1 cellular context compared by ENCODE assay signal in genomic region chr3:180048840-180049239, GRCh38.
TF ChIP-seq lines count a peak whose summit lies in the region.

No MANE protein-coding gene starts in this region.

TF ChIP-seq in GM23338, 12 proteins besides CTCF, POLR2A, EP300 and RAD21 (continued from another document):
- no peak for TF ChIP-seq REST (IDR thresholded peaks at IDR 0.05; ENCODE audit: unreplicated experiment)
- no peak for TF ChIP-seq EZH2phosphoT487 (IDR thresholded peaks at IDR 0.05; ENCODE audit: unreplicated experiment)
- TF ChIP-seq, protein P1, sequence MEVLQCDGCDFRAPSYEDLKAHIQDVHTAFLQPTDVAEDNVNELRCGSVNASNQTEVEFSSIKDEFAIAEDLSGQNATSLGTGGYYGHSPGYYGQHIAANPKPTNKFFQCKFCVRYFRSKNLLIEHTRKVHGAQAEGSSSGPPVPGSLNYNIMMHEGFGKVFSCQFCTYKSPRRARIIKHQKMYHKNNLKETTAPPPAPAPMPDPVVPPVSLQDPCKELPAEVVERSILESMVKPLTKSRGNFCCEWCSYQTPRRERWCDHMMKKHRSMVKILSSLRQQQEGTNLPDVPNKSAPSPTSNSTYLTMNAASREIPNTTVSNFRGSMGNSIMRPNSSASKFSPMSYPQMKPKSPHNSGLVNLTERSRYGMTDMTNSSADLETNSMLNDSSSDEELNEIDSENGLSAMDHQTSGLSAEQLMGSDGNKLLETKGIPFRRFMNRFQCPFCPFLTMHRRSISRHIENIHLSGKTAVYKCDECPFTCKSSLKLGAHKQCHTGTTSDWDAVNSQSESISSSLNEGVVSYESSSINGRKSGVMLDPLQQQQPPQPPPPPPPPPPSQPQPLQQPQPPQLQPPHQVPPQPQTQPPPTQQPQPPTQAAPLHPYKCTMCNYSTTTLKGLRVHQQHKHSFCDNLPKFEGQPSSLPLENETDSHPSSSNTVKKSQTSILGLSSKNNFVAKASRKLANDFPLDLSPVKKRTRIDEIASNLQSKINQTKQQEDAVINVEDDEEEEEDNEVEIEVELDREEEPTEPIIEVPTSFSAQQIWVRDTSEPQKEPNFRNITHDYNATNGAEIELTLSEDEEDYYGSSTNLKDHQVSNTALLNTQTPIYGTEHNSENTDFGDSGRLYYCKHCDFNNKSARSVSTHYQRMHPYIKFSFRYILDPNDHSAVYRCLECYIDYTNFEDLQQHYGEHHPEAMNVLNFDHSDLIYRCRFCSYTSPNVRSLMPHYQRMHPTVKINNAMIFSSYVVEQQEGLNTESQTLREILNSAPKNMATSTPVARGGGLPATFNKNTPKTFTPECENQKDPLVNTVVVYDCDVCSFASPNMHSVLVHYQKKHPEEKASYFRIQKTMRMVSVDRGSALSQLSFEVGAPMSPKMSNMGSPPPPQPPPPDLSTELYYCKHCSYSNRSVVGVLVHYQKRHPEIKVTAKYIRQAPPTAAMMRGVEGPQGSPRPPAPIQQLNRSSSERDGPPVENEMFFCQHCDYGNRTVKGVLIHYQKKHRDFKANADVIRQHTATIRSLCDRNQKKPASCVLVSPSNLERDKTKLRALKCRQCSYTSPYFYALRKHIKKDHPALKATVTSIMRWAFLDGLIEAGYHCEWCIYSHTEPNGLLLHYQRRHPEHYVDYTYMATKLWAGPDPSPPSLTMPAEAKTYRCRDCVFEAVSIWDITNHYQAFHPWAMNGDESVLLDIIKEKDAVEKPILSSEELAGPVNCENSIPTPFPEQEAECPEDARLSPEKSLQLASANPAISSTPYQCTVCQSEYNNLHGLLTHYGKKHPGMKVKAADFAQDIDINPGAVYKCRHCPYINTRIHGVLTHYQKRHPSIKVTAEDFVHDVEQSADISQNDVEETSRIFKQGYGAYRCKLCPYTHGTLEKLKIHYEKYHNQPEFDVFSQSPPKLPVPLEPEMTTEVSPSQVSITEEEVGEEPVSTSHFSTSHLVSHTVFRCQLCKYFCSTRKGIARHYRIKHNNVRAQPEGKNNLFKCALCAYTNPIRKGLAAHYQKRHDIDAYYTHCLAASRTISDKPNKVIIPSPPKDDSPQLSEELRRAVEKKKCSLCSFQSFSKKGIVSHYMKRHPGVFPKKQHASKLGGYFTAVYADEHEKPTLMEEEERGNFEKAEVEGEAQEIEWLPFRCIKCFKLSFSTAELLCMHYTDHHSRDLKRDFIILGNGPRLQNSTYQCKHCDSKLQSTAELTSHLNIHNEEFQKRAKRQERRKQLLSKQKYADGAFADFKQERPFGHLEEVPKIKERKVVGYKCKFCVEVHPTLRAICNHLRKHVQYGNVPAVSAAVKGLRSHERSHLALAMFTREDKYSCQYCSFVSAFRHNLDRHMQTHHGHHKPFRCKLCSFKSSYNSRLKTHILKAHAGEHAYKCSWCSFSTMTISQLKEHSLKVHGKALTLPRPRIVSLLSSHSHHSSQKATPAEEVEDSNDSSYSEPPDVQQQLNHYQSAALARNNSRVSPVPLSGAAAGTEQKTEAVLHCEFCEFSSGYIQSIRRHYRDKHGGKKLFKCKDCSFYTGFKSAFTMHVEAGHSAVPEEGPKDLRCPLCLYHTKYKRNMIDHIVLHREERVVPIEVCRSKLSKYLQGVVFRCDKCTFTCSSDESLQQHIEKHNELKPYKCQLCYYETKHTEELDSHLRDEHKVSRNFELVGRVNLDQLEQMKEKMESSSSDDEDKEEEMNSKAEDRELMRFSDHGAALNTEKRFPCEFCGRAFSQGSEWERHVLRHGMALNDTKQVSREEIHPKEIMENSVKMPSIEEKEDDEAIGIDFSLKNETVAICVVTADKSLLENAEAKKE (CRISPR knock-in tag; IDR thresholded peaks at IDR 0.05), result no peak
- TF ChIP-seq ZNF114 (CRISPR knock-in tag; IDR thresholded peaks at IDR 0.05), result no peak
- no peak for TF ChIP-seq CREB1 (CRISPR knock-in tag; IDR thresholded peaks at IDR 0.05; ENCODE audit: low read depth)
- TF ChIP-seq JUNB (IDR thresholded peaks at IDR 0.05; ENCODE audit: unreplicated experiment), result no peak
